8 cellular contexts compared by ENCODE assay signal in the genomic region with DNA sequence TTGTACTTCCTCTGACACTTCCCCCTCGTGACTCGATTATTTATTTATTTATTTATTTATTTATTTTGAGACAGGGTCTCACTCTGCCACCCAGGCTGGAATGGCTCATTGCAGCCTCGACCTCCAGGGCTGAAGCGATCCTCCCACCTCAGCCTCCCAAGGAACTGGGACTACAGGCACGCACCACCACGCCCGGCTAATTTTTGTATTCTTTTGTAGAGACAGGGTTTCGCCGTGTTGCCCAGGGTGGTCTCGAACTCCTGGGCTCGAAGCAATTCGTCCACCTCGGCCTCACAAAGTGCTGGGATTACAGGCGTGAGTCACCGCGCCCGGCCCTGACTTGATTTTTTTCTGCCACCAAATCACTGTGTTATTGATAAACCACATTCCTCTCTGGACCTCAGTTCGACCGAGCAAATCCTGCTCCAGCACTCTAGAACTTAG. TPM values are rescaled to one million over a fixed set of nuclear protein-coding genes. Genes with fewer than 3 reads are reported as not detected.
DNase-seq lines count a peak whose midpoint lies in the region; ATAC-seq, FAIRE-seq and TF ChIP-seq lines count a peak whose summit lies in the region.

No MANE protein-coding gene starts in this region.

- peaks cover 0 to 19% of the 10 kb centered on the region in 2 donors for H3K27me3 ChIP-seq in left lung
- no peaks in the 10 kb centered on the region for H3K27me3 ChIP-seq in tibial nerve

- TF ChIP-seq CTCF in left lung (IDR thresholded peaks at IDR 0.05) (no peak), tibial nerve (IDR thresholded peaks at IDR 0.05) (peak in 1 of 5 experiments; percentile 4)

- ATAC-seq in activated T-cell treated with anti-CD3 and anti-CD28 coated beads, Interleukin-2, amount 50 U/mL, for 4 hours = no peak
- ATAC-seq in activated naive CD8-positive, alpha-beta T cell treated with anti-CD3 and anti-CD28 coated beads, Interleukin-2, amount 10 ng/mL, durations not matched to agents 7 days and 5 days (ENCODE audit: low read depth) = no peak
- no peak for ATAC-seq in left lung
- no peak for ATAC-seq in HG03565 (IDR thresholded peaks at IDR 0.05; ENCODE audit: unreplicated experiment)

- intact Hi-C loops in left lung (cut with DNase I) = no loop called here

- POLR2A ChIA-PET in activated naive CD8-positive, alpha-beta T cell treated with anti-CD3 and anti-CD28 coated beads, Interleukin-2, amount 10 ng/mL, durations not matched to agents 7 days and 5 days (lab: Charles Lee) = interaction anchor here (0.6 to 5.0 kb wide), 26 partner anchors 8 to 847 kb away, joined by 3 to 50 read pairs (median 6); a partner anchor contains a TSS

- H3K9me3 Mint-ChIP-seq in activated T-cell treated with anti-CD3 and anti-CD28 coated beads, Interleukin-2, amount 50 U/mL, for 4 hours = no peaks in the 10 kb centered on the region
- H3K9me3 Mint-ChIP-seq in activated naive CD8-positive, alpha-beta T cell treated with anti-CD3 and anti-CD28 coated beads, Interleukin-2, amount 10 ng/mL, durations not matched to agents 7 days and 5 days = no peaks in the 10 kb centered on the region

- H3K9me3 ChIP-seq in left lung = no peaks in the 10 kb centered on the region
- H3K9me3 ChIP-seq in tibial nerve = no peaks in the 10 kb centered on the region

- H3K4me1 Mint-ChIP-seq in activated T-cell treated with anti-CD3 and anti-CD28 coated beads, Interleukin-2, amount 50 U/mL, for 4 hours (ENCODE audit: low read depth) = peaks cover 32% of the 10 kb centered on the region
- peaks cover 32% of the 10 kb centered on the region for H3K4me1 Mint-ChIP-seq in activated naive CD8-positive, alpha-beta T cell treated with anti-CD3 and anti-CD28 coated beads, Interleukin-2, amount 10 ng/mL, durations not matched to agents 7 days and 5 days

- WGBS in tibial nerve, 2 donors = 30 to 33% methylated on average over 19 of the region's 19 CpGs

- peak overlapping the region; percentile 97 for H3K27ac Mint-ChIP-seq in activated naive CD8-positive, alpha-beta T cell treated with anti-CD3 and anti-CD28 coated beads, Interleukin-2, amount 10 ng/mL, durations not matched to agents 7 days and 5 days

- H3K4me3 ChIP-seq in left lung = peak overlapping the region; percentile 96 to 98
- H3K4me3 ChIP-seq in tibial nerve = peak overlapping the region; percentile 76 to 87 (median 82)

- H3K4me1 ChIP-seq in left lung (peaks cover 40 to 79% of the 10 kb centered on the region in 2 donors), tibial nerve (peaks cover 0 to 75% (median 44%) of the 10 kb centered on the region in 4 donors)

- H3K27me3 Mint-ChIP-seq in activated T-cell treated with anti-CD3 and anti-CD28 coated beads, Interleukin-2, amount 50 U/mL, for 4 hours (ENCODE audit: low read depth) = peaks cover 14% of the 10 kb centered on the region
- H3K27me3 Mint-ChIP-seq in activated naive CD8-positive, alpha-beta T cell treated with anti-CD3 and anti-CD28 coated beads, Interleukin-2, amount 10 ng/mL, durations not matched to agents 7 days and 5 days = peaks cover 29% of the 10 kb centered on the region

- no peak for DNase-seq in activated T-cell treated with anti-CD3 and anti-CD28 coated beads, Interleukin-2, amount 50 U/mL, for 4 hours
- DNase-seq in activated T-cell treated with anti-CD3 and anti-CD28 coated beads, Interleukin-2, amount 50 U/mL, for 1 hour = no peak
- DNase-seq in activated naive CD8-positive, alpha-beta T cell treated with anti-CD3 and anti-CD28 coated beads, Interleukin-2, amount 10 ng/mL, durations not matched to agents 7 days and 5 days = no peak
- peak in 1 of 2 donors; percentile 74 for DNase-seq in left lung
- DNase-seq in tibial nerve (ENCODE audit: low spot score in 2 of 2) = peak in 1 of 2 donors; percentile 21
- no peak for DNase-seq in ecto neural progenitor cell (ENCODE audit: low spot score)
- no peak for DNase-seq in frontal cortex (ENCODE audit: low spot score in 2 of 2)

- FAIRE-seq in frontal cortex (lab: Jason Lieb, UNC) = no peak

- H3K27ac ChIP-seq in left lung = peak overlapping the region; percentile 79 to 86
- peak overlapping the region; percentile 83 to 99 (median 96) for H3K27ac ChIP-seq in tibial nerve

- TF ChIP-seq EP300 in tibial nerve (IDR thresholded peaks at IDR 0.05) = no peak

- TF ChIP-seq POLR2A in tibial nerve (IDR thresholded peaks at IDR 0.05) = peak in 1 of 2 donors; percentile 7

- H3K36me3 Mint-ChIP-seq in activated T-cell treated with anti-CD3 and anti-CD28 coated beads, Interleukin-2, amount 50 U/mL, for 4 hours (ENCODE audit: insufficient read depth) = peaks cover 39% of the 10 kb centered on the region
- peaks cover 27% of the 10 kb centered on the region for H3K36me3 Mint-ChIP-seq in activated naive CD8-positive, alpha-beta T cell treated with anti-CD3 and anti-CD28 coated beads, Interleukin-2, amount 10 ng/mL, durations not matched to agents 7 days and 5 days

- H3K36me3 ChIP-seq in left lung = peaks cover 0 to 49% of the 10 kb centered on the region in 2 donors
- H3K36me3 ChIP-seq in tibial nerve = peaks cover 11 to 51% (median 17%) of the 10 kb centered on the region in 3 donors

- peak overlapping the region; percentile 100 for H3K4me3 Mint-ChIP-seq in activated T-cell treated with anti-CD3 and anti-CD28 coated beads, Interleukin-2, amount 50 U/mL, for 4 hours
- H3K4me3 Mint-ChIP-seq in activated naive CD8-positive, alpha-beta T cell treated with anti-CD3 and anti-CD28 coated beads, Interleukin-2, amount 10 ng/mL, durations not matched to agents 7 days and 5 days = peak overlapping the region; percentile 95

RNA-seq across cellular contexts. Expression of a gene that starts 0.8 kb away (rescaled TPM):
- total RNA-seq in activated T-cell treated with anti-CD3 and anti-CD28 coated beads, Interleukin-2, amount 50 U/mL, for 4 hours = 1,000 to 10,000 TPM; 2,218 to 2,392 (median 2,312) TPM
- total RNA-seq in activated naive CD8-positive, alpha-beta T cell treated with anti-CD3 and anti-CD28 coated beads, Interleukin-2, amount 10 ng/mL, durations not matched to agents 7 days and 5 days = 1,000 to 10,000 TPM; 2,286 to 2,290 TPM
- total RNA-seq in left lung = 1,000 to 10,000 TPM; 1,170 to 1,265 TPM
- 100 to 1,000 TPM; 431 to 573 (median 517) TPM for total RNA-seq in tibial nerve
- total RNA-seq in frontal cortex = 436 TPM

RNA-seq across cellular contexts. Expression of a gene that starts 1.3 kb away (rescaled TPM):
- total RNA-seq in activated T-cell treated with anti-CD3 and anti-CD28 coated beads, Interleukin-2, amount 50 U/mL, for 4 hours = 100 to 1,000 TPM in 1 of 3 donors, 10 to 100 TPM in 2; 11.3 to 100 (median 14.1) TPM
- 1 to 10 TPM; 7.3 to 8.2 TPM for total RNA-seq in activated naive CD8-positive, alpha-beta T cell treated with anti-CD3 and anti-CD28 coated beads, Interleukin-2, amount 10 ng/mL, durations not matched to agents 7 days and 5 days
- total RNA-seq in left lung (10 to 100 TPM; 79.4 to 79.5 TPM), tibial nerve (100 to 1,000 TPM; 189 to 298 (median 196) TPM), frontal cortex (12.2 TPM)

RNA-seq across cellular contexts. Expression of a gene that starts 7.0 kb away (rescaled TPM):
- total RNA-seq in activated T-cell treated with anti-CD3 and anti-CD28 coated beads, Interleukin-2, amount 50 U/mL, for 4 hours = 10 to 100 TPM; 20.8 to 28.5 (median 23.8) TPM
- 1 to 10 TPM; 1.6 to 2.2 TPM for total RNA-seq in activated naive CD8-positive, alpha-beta T cell treated with anti-CD3 and anti-CD28 coated beads, Interleukin-2, amount 10 ng/mL, durations not matched to agents 7 days and 5 days
- total RNA-seq in left lung (10 to 100 TPM; 18.4 to 20.7 TPM), tibial nerve (1 to 10 TPM in 1 of 4 donors, under 1 TPM in 1, not detected in 2; 0.44 to 1.2 TPM), frontal cortex (under 0.01 TPM)

RNA-seq across cellular contexts. Expression of a gene that starts 7.3 kb away (rescaled TPM):
- total RNA-seq in activated T-cell treated with anti-CD3 and anti-CD28 coated beads, Interleukin-2, amount 50 U/mL, for 4 hours = 1 to 10 TPM in 2 of 3 donors, under 1 TPM in 1; 0.83 to 1.2 (median 1.1) TPM
- total RNA-seq in activated naive CD8-positive, alpha-beta T cell treated with anti-CD3 and anti-CD28 coated beads, Interleukin-2, amount 10 ng/mL, durations not matched to agents 7 days and 5 days = 10 to 100 TPM; 12.0 to 12.1 TPM
- total RNA-seq in left lung (1 to 10 TPM; 1.9 to 2.0 TPM), tibial nerve (1 to 10 TPM; 2.1 to 6.3 (median 4.6) TPM), frontal cortex (2.9 TPM)

RNA-seq across cellular contexts. Expression of a gene that starts 9.6 kb away (rescaled TPM):
- 1 to 10 TPM; 5.8 to 7.7 (median 7.6) TPM for total RNA-seq in activated T-cell treated with anti-CD3 and anti-CD28 coated beads, Interleukin-2, amount 50 U/mL, for 4 hours
- total RNA-seq in activated naive CD8-positive, alpha-beta T cell treated with anti-CD3 and anti-CD28 coated beads, Interleukin-2, amount 10 ng/mL, durations not matched to agents 7 days and 5 days = 1 to 10 TPM; 7.1 to 8.9 TPM
- 1 to 10 TPM; 5.6 to 7.5 TPM for total RNA-seq in left lung
- 1 to 10 TPM; 2.8 to 6.0 (median 3.5) TPM for total RNA-seq in tibial nerve
- 0.82 TPM for total RNA-seq in frontal cortex

Comparison
In these comparisons a context has a peak if more than half of its experiments do, and no peak if none do; other contexts are left out.
1. RNA of a gene that starts 7.0 kb away (total RNA-seq): 20.8 to 28.5 TPM in activated T-cell treated with anti-CD3 and anti-CD28 coated beads, Interleukin-2, amount 50 U/mL, for 4 hours and 18.4 to 20.7 TPM in left lung; 1.6 to 2.2 TPM in activated naive CD8-positive, alpha-beta T cell treated with anti-CD3 and anti-CD28 coated beads, Interleukin-2, amount 10 ng/mL, durations not matched to agents 7 days and 5 days, 0.44 to 1.2 TPM in tibial nerve and under 0.01 TPM in frontal cortex (single experiment); every median in the first group is over 4 times any median in the second.